ENCODE assay signal across 29 cellular contexts in the genomic region with DNA sequence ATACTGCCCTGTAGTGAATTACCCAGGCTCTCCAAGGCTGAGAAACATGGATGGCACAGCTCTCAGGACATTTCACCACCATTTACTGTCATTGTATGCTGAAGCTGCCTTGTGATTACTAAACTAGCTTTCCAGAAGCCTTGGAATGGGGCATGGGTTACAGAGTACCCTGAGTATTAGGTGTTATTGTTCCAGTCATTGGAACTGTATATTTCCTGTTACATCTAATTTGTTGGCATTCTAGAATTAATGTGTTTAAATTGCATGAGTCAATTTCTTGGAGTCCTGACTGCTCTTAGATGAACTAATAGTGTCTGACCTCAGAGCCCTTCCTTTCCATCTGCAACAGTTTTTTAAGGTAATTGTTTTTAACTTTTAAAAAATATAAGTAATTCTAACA. TPM values are rescaled to one million over a fixed set of nuclear protein-coding genes. Genes with fewer than 3 reads are reported as not detected.
"Had no signal": no experiment of that assay in that cellular context is flagged by ENCODE, and none has a peak within 500 bp of the region (broad histone marks: within the 10 kb centered on the region; RNA-seq: fewer than 3 reads in every experiment).

No MANE protein-coding gene starts in this region.

- H3K27ac Mint-ChIP-seq: activated B cell treated with CpG ODN at 0.5 μM for 24 hours; activated naive CD8-positive, alpha-beta T cell treated with anti-CD3 and anti-CD28 coated beads for 36 hours; natural killer cell treated with Interleukin-12 subunit alpha and Interleukin-12 subunit beta and Interleukin-15 and Interleukin-18, amount 100 ng/mL, for 72 hours; T-helper 1 cell treated with Interleukin-12 subunit alpha and Interleukin-12 subunit beta and Interleukin-4 antibody, amounts not matched to agents 30 μg/mL and 1 μg/mL, for 36 hours had no signal

- ATAC-seq: activated CD4-positive, alpha-beta T cell treated with anti-CD3 and anti-CD28 coated beads for 36 hours; gastrocnemius medialis; left ventricle myocardium superior; natural killer cell treated with Interleukin-12 subunit alpha and Interleukin-12 subunit beta and Interleukin-15 and Interleukin-18, amount 100 ng/mL, for 72 hours; right cardiac atrium had no signal

- FAIRE-seq: islet of Langerhans had no signal

- H3K4me3 Mint-ChIP-seq: activated B cell treated with CpG ODN at 0.5 μM for 24 hours; activated CD4-positive, alpha-beta T cell treated with anti-CD3 and anti-CD28 coated beads for 36 hours; activated naive CD8-positive, alpha-beta T cell treated with anti-CD3 and anti-CD28 coated beads for 36 hours; activated T-cell treated with anti-CD3 and anti-CD28 coated beads, Interleukin-2, amount 50 U/mL, for 24 hours; natural killer cell treated with Interleukin-12 subunit alpha and Interleukin-12 subunit beta and Interleukin-15 and Interleukin-18, amount 100 ng/mL, for 72 hours; T-helper 1 cell treated with Interleukin-12 subunit alpha and Interleukin-12 subunit beta and Interleukin-4 antibody, amounts not matched to agents 30 μg/mL and 1 μg/mL, for 36 hours had no signal

- H3K9me3 Mint-ChIP-seq: activated B cell treated with CpG ODN at 0.5 μM for 24 hours; activated naive CD8-positive, alpha-beta T cell treated with anti-CD3 and anti-CD28 coated beads for 36 hours; activated T-cell treated with anti-CD3 and anti-CD28 coated beads, Interleukin-2, amount 50 U/mL, for 24 hours; activated T-helper 2 cell treated with anti-CD3 and anti-CD28 coated beads, Interferon-gamma antibody, Interleukin-2, Interleukin-4, amounts not matched to agents 10 μg/mL and 5 μg/mL and 100 μg/mL, durations not matched to agents 14 hours and 24 hours and 36 hours; natural killer cell treated with Interleukin-12 subunit alpha and Interleukin-12 subunit beta and Interleukin-15 and Interleukin-18, amount 100 ng/mL, for 72 hours; T-helper 1 cell treated with Interleukin-12 subunit alpha and Interleukin-12 subunit beta and Interleukin-4 antibody, amounts not matched to agents 30 μg/mL and 1 μg/mL, for 36 hours had no signal

- H3K27ac ChIP-seq: coronary artery, gastrocnemius medialis, parathyroid adenoma, testis, uterus had no signal

- H3K4me3 ChIP-seq: breast epithelium, coronary artery, gastrocnemius medialis, testis, uterus had no signal

- H2AFZ ChIP-seq: parathyroid adenoma had no signal

- H3K27me3 Mint-ChIP-seq: activated B cell treated with CpG ODN at 0.5 μM for 24 hours; activated CD4-positive, alpha-beta T cell treated with anti-CD3 and anti-CD28 coated beads for 36 hours; activated naive CD8-positive, alpha-beta T cell treated with anti-CD3 and anti-CD28 coated beads for 36 hours; activated T-cell treated with anti-CD3 and anti-CD28 coated beads, Interleukin-2, amount 50 U/mL, for 24 hours; natural killer cell treated with Interleukin-12 subunit alpha and Interleukin-12 subunit beta and Interleukin-15 and Interleukin-18, amount 100 ng/mL, for 72 hours had no signal

- H3K27me3 ChIP-seq: breast epithelium, gastrocnemius medialis, neutrophil, testis, uterus had no signal

- DNase-seq: activated B cell treated with CpG ODN at 0.5 μM for 24 hours; activated CD4-positive, alpha-beta T cell treated with anti-CD3 and anti-CD28 coated beads for 36 hours; activated CD4-positive, alpha-beta T cell treated with anti-CD3 and anti-CD28 coated beads, Interleukin-2, amount 50 U/mL, for 4 hours; activated CD8-positive, alpha-beta memory T cell treated with anti-CD3 and anti-CD28 coated beads for 24 hours; activated CD8-positive, alpha-beta memory T cell treated with anti-CD3 and anti-CD28 coated beads, Interleukin-2, amount 50 U/mL, for 4 hours; activated naive CD4-positive, alpha-beta T cell; activated naive CD8-positive, alpha-beta T cell treated with anti-CD3 and anti-CD28 coated beads for 36 hours; activated T-cell treated with anti-CD3 and anti-CD28 coated beads, Interleukin-2, amount 50 U/mL, for 24 hours; amniotic stem cell; cerebellar nuclear complex; gastrocnemius medialis; left ventricle myocardium superior; midbrain; right cardiac atrium; stimulated activated CD4-positive, alpha-beta T cell treated with anti-CD3 and anti-CD28 coated beads, Interleukin-2, amount 100 ng/mL, for 24 hours; stimulated activated naive CD4-positive, alpha-beta T cell; T1000; testis; trophoblast cell; uterus had no signal

- H3K9me3 ChIP-seq: breast epithelium, gastrocnemius medialis, neutrophil, testis, uterus had no signal

- H3K36me3 ChIP-seq: breast epithelium, gastrocnemius medialis, uterus had no signal

- H3K4me1 ChIP-seq: breast epithelium, testis had no signal

- H3K9ac ChIP-seq: parathyroid adenoma had no signal

RNA-seq across cellular contexts. Expression of a gene that starts 42.8 kb away (rescaled TPM):
- total RNA-seq: activated B cell treated with CpG ODN at 0.5 μM for 24 hours; natural killer cell treated with Interleukin-12 subunit alpha and Interleukin-12 subunit beta and Interleukin-15 and Interleukin-18, amount 100 ng/mL, for 72 hours; pulmonary artery endothelial cell had no signal
